Comparison of ENCODE assay signal across 29 cellular contexts in genomic region chr16:47483616-47484015, GRCh38.
"Had no signal": no experiment of that assay in that cellular context is flagged by ENCODE, and none has a peak within 500 bp of the region (broad histone marks: within the 10 kb centered on the region; RNA-seq: fewer than 3 reads in every experiment).

No MANE protein-coding gene starts in this region.

- H3K27ac Mint-ChIP-seq: activated CD4-positive, alpha-beta memory T cell treated with anti-CD3 and anti-CD28 coated beads for 36 hours; activated CD4-positive, alpha-beta T cell treated with anti-CD3 and anti-CD28 coated beads for 36 hours; activated CD4-positive, alpha-beta T cell treated with anti-CD3 and anti-CD28 coated beads, Interleukin-2, amount 10 ng/mL, durations not matched to agents 24 days and 14 days; activated CD8-positive, alpha-beta memory T cell treated with anti-CD3 and anti-CD28 coated beads, Interleukin-2, amount 10 ng/mL, durations not matched to agents 7 days and 5 days; activated CD8-positive, alpha-beta T cell treated with anti-CD3 and anti-CD28 coated beads, Interleukin-2, amount 10 ng/mL, durations not matched to agents 7 days and 5 days; activated naive CD4-positive, alpha-beta T cell treated with anti-CD3 and anti-CD28 coated beads, Interleukin-2, amount 10 ng/mL, durations not matched to agents 7 days and 5 days; activated naive CD4-positive, alpha-beta T cell treated with anti-CD3 and anti-CD28 coated beads, Interleukin-2, amount 50 U/mL, for 72 hours; activated naive CD8-positive, alpha-beta T cell treated with anti-CD3 and anti-CD28 coated beads, Interleukin-2, amount 10 ng/mL, durations not matched to agents 7 days and 5 days; activated T-helper 1 cell treated with anti-CD3 and anti-CD28 coated beads, Interleukin-12 subunit alpha, Interleukin-12 subunit beta, Interleukin-2, Interleukin-4 antibody, amounts not matched to agents 30 ng/mL and 10 ng/mL and 1 ng/mL, durations not matched to agents 14 hours and 24 hours and 36 hours; brain; dendritic cell treated with granulocyte-macrophage colony-stimulating factor and Interleukin-4, amounts not matched to agents 40 ng/mL and 50 ng/mL, for 4 days; WTC11 had no signal

- DNase-seq: activated CD4-positive, alpha-beta memory T cell treated with anti-CD3 and anti-CD28 coated beads for 36 hours; activated CD4-positive, alpha-beta T cell treated with anti-CD3 and anti-CD28 coated beads for 36 hours; activated CD4-positive, alpha-beta T cell treated with anti-CD3 and anti-CD28 coated beads, Interleukin-2, amount 10 ng/mL, durations not matched to agents 24 days and 14 days; activated CD8-positive, alpha-beta memory T cell treated with anti-CD3 and anti-CD28 coated beads, Interleukin-2, amount 10 ng/mL, durations not matched to agents 7 days and 5 days; activated CD8-positive, alpha-beta memory T cell treated with anti-CD3 and anti-CD28 coated beads, Interleukin-2, amount 50 U/mL, for 4 hours; activated CD8-positive, alpha-beta T cell treated with anti-CD3 and anti-CD28 coated beads, Interleukin-2, amount 10 ng/mL, durations not matched to agents 7 days and 5 days; activated gamma-delta T cell; activated naive CD4-positive, alpha-beta T cell; activated naive CD4-positive, alpha-beta T cell treated with anti-CD3 and anti-CD28 coated beads, Interleukin-2, amount 10 ng/mL, durations not matched to agents 7 days and 5 days; activated naive CD8-positive, alpha-beta T cell treated with anti-CD3 and anti-CD28 coated beads, Interleukin-2, amount 10 ng/mL, durations not matched to agents 7 days and 5 days; activated T-cell treated with anti-CD3 and anti-CD28 coated beads, Interleukin-2, amount 50 U/mL, for 1 hour; activated T-cell treated with anti-CD3 and anti-CD28 coated beads, Interleukin-2, amount 50 U/mL, for 48 hours; dorsolateral prefrontal cortex; effector memory CD8-positive, alpha-beta T cell; erythroblast; foreskin keratinocyte; heart right ventricle; T-helper 2 cell had no signal

- H3K36me3 ChIP-seq: ascending aorta had no signal

- H3K27me3 Mint-ChIP-seq: activated CD4-positive, alpha-beta memory T cell treated with anti-CD3 and anti-CD28 coated beads for 36 hours; activated CD4-positive, alpha-beta T cell treated with anti-CD3 and anti-CD28 coated beads for 36 hours; activated CD4-positive, alpha-beta T cell treated with anti-CD3 and anti-CD28 coated beads, Interleukin-2, amount 10 ng/mL, durations not matched to agents 24 days and 14 days; activated CD8-positive, alpha-beta memory T cell treated with anti-CD3 and anti-CD28 coated beads, Interleukin-2, amount 10 ng/mL, durations not matched to agents 7 days and 5 days; activated naive CD4-positive, alpha-beta T cell treated with anti-CD3 and anti-CD28 coated beads, Interleukin-2, amount 10 ng/mL, durations not matched to agents 7 days and 5 days; activated naive CD8-positive, alpha-beta T cell treated with anti-CD3 and anti-CD28 coated beads, Interleukin-2, amount 10 ng/mL, durations not matched to agents 7 days and 5 days; brain; central memory CD8-positive, alpha-beta T cell; dendritic cell treated with granulocyte-macrophage colony-stimulating factor and Interleukin-4, amounts not matched to agents 40 ng/mL and 50 ng/mL, for 4 days; effector memory CD8-positive, alpha-beta T cell had no signal

- H3K27ac ChIP-seq: ascending aorta, coronary artery, dorsolateral prefrontal cortex, esophagus muscularis mucosa, foreskin keratinocyte, gastroesophageal sphincter, heart right ventricle, VCaP had no signal

- ATAC-seq: activated CD4-positive, alpha-beta T cell treated with anti-CD3 and anti-CD28 coated beads for 36 hours; activated CD8-positive, alpha-beta memory T cell treated with anti-CD3 and anti-CD28 coated beads, Interleukin-2, amount 10 ng/mL, durations not matched to agents 7 days and 5 days; activated CD8-positive, alpha-beta T cell treated with anti-CD3 and anti-CD28 coated beads, Interleukin-2, amount 10 ng/mL, durations not matched to agents 7 days and 5 days; activated naive CD4-positive, alpha-beta T cell treated with anti-CD3 and anti-CD28 coated beads, Interleukin-2, amount 50 U/mL, for 72 hours; effector memory CD8-positive, alpha-beta T cell; foreskin keratinocyte; gastroesophageal sphincter; heart right ventricle; WTC11 had no signal

- H3K4me3 ChIP-seq: ascending aorta, coronary artery, dorsolateral prefrontal cortex, esophagus muscularis mucosa, gastroesophageal sphincter, heart right ventricle had no signal

- H3K4me1 Mint-ChIP-seq: activated naive CD8-positive, alpha-beta T cell treated with anti-CD3 and anti-CD28 coated beads, Interleukin-2, amount 10 ng/mL, durations not matched to agents 7 days and 5 days; WTC11 had no signal

- H3K27me3 ChIP-seq: ascending aorta, dorsolateral prefrontal cortex, esophagus muscularis mucosa, foreskin keratinocyte, gastroesophageal sphincter, heart right ventricle had no signal

- H3K9me3 ChIP-seq: esophagus muscularis mucosa had no signal

- H3K4me1 ChIP-seq: ascending aorta, foreskin keratinocyte had no signal

- H3K9me3 Mint-ChIP-seq: activated naive CD4-positive, alpha-beta T cell treated with anti-CD3 and anti-CD28 coated beads, Interleukin-2, amount 10 ng/mL, durations not matched to agents 7 days and 5 days; activated T-helper 1 cell treated with anti-CD3 and anti-CD28 coated beads, Interleukin-12 subunit alpha, Interleukin-12 subunit beta, Interleukin-2, Interleukin-4 antibody, amounts not matched to agents 30 ng/mL and 10 ng/mL and 1 ng/mL, durations not matched to agents 14 hours and 24 hours and 36 hours; central memory CD8-positive, alpha-beta T cell; dendritic cell treated with granulocyte-macrophage colony-stimulating factor and Interleukin-4, amounts not matched to agents 40 ng/mL and 50 ng/mL, for 4 days; effector memory CD8-positive, alpha-beta T cell had no signal

- H3K4me3 Mint-ChIP-seq: activated CD4-positive, alpha-beta memory T cell treated with anti-CD3 and anti-CD28 coated beads for 36 hours; activated CD4-positive, alpha-beta T cell treated with anti-CD3 and anti-CD28 coated beads for 36 hours; activated CD4-positive, alpha-beta T cell treated with anti-CD3 and anti-CD28 coated beads, Interleukin-2, amount 10 ng/mL, durations not matched to agents 24 days and 14 days; activated CD8-positive, alpha-beta memory T cell treated with anti-CD3 and anti-CD28 coated beads, Interleukin-2, amount 10 ng/mL, durations not matched to agents 7 days and 5 days; activated CD8-positive, alpha-beta T cell treated with anti-CD3 and anti-CD28 coated beads, Interleukin-2, amount 10 ng/mL, durations not matched to agents 7 days and 5 days; activated naive CD4-positive, alpha-beta T cell treated with anti-CD3 and anti-CD28 coated beads, Interleukin-2, amount 10 ng/mL, durations not matched to agents 7 days and 5 days; activated naive CD8-positive, alpha-beta T cell treated with anti-CD3 and anti-CD28 coated beads, Interleukin-2, amount 10 ng/mL, durations not matched to agents 7 days and 5 days; activated T-helper 1 cell treated with anti-CD3 and anti-CD28 coated beads, Interleukin-12 subunit alpha, Interleukin-12 subunit beta, Interleukin-2, Interleukin-4 antibody, amounts not matched to agents 30 ng/mL and 10 ng/mL and 1 ng/mL, durations not matched to agents 14 hours and 24 hours and 36 hours; brain; central memory CD8-positive, alpha-beta T cell; dendritic cell treated with granulocyte-macrophage colony-stimulating factor and Interleukin-4, amounts not matched to agents 40 ng/mL and 50 ng/mL, for 4 days; effector memory CD8-positive, alpha-beta T cell; WTC11 had no signal
